ENCODE assay signal across 17 cellular contexts in the genomic region with DNA sequence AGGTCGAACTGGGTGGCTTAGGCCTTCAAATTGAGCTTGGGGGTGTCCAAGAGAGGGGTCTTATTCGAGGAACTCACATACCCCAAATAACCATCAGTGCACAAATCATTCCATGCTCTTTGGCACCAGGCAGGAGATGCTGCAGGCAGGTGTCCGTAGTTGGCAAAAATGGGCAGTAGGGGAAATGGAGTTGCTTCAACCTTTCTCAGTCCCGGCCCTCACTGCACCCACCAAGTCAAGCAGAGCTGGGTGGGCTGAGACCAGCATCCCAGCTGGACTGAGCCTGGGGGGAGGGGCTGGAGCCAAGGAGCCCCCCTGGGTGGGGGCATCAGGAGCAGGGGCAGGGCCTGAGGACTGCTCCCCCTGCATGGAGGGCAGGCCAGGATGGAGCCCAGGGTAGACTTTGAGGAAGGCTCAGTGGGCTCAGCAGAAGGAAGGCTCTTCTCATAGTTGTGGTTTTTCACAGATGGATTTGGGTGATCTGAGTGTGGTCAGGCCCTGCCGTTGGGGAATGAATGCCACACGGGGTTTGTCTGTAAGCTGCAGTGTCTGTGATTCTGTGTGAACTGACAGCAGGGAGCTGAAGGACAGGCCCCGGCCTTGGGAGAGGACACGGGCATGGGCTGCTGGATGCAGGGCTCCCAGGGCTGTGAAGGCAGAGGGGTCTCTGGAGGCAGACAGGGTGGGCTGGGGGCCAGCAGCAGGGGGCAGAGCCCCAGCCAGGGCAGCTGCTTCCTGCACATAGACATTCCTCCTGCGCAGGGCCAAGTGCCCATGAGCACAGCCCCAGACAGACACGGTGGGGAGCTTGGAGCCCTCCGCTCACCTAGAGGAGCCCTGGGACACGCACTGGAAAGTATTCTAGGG.
DNase-seq lines count a peak whose midpoint lies in the region; ATAC-seq and TF ChIP-seq lines count a peak whose summit lies in the region.
"Had no signal": no experiment of that assay in that cellular context is flagged by ENCODE, and none has a peak within 500 bp of the region (broad histone marks: within the 10 kb centered on the region; RNA-seq: fewer than 3 reads in every experiment).

No MANE protein-coding gene starts in this region.

- peak in 1 of 3 donors; percentile 55 for ATAC-seq in natural killer cell
- no peak for ATAC-seq in GM19328 (IDR thresholded peaks at IDR 0.05; ENCODE audit: unreplicated experiment)
- ATAC-seq in GM21515 (IDR thresholded peaks at IDR 0.05; ENCODE audit: unreplicated experiment): no peak
- ATAC-seq: esophagus mucosa, heart left ventricle had no signal

- no peaks in the 10 kb centered on the region for H3F3A ChIP-seq in Loucy (ENCODE audit: low read depth)

- no peak overlapping the region for H3K9ac ChIP-seq in Loucy (ENCODE audit: low read depth, low read length, poor library complexity, severe bottlenecking)

- H3K36me3 Mint-ChIP-seq in natural killer cell: peaks cover 3% of the 10 kb centered on the region

- peak overlapping the region; percentile 40 for H3K4me3 Mint-ChIP-seq in natural killer cell
- H3K4me3 Mint-ChIP-seq: CD4-positive, CD25-positive, alpha-beta regulatory T cell had no signal

- in situ Hi-C loops in brain microvascular endothelial cell (cut with HindIII; ENCODE audit: low pct_ligation_motif_present, low sequenced_read_pairs): no loop called here

- no peaks in the 10 kb centered on the region for H3K79me2 ChIP-seq in Loucy (ENCODE audit: insufficient read depth, low read length)

- H3K4me2 ChIP-seq in Loucy (ENCODE audit: low read depth, low read length, poor library complexity, severe bottlenecking): peak overlapping the region; percentile 10

- intact Hi-C loops in natural killer cell (cut with micrococcal nuclease): no loop called here

- peaks cover 8% of the 10 kb centered on the region; the same call in 1 of the 2 replicates for H3K36me3 ChIP-seq in Loucy (ENCODE audit: insufficient read depth, low read length)
- no peaks in the 10 kb centered on the region for H3K36me3 ChIP-seq in brain microvascular endothelial cell (replicated peaks)

- peaks cover 11% of the 10 kb centered on the region for H3K4me1 ChIP-seq in Loucy (ENCODE audit: insufficient read depth, low read length, poor library complexity, severe bottlenecking)

- H3K27ac Mint-ChIP-seq in natural killer cell: peak overlapping the region in 1 of 2 donors; percentile 9
- H3K27ac Mint-ChIP-seq: IgD-negative memory B cell had no signal

- H2AFZ ChIP-seq in Loucy (ENCODE audit: low read length): no peak overlapping the region

- H3K4me3 ChIP-seq in Loucy (ENCODE audit: low read length, poor library complexity, severe bottlenecking): no peak overlapping the region
- no peak overlapping the region for H3K4me3 ChIP-seq in brain microvascular endothelial cell (ENCODE audit: low read depth, low read length)
- H3K4me3 ChIP-seq: dorsolateral prefrontal cortex, heart left ventricle had no signal

- H4K20me1 ChIP-seq in Loucy (ENCODE audit: insufficient read depth, low read length, poor library complexity, severe bottlenecking): no peaks in the 10 kb centered on the region

- H3K27me3 ChIP-seq in Loucy (ENCODE audit: insufficient read depth, low read length, poor library complexity, severe bottlenecking): no peaks in the 10 kb centered on the region
- H3K27me3 ChIP-seq in brain microvascular endothelial cell (replicated peaks): no peaks in the 10 kb centered on the region
- H3K27me3 ChIP-seq: dorsolateral prefrontal cortex, heart left ventricle had no signal

- no peaks in the 10 kb centered on the region for H3K9me3 Mint-ChIP-seq in natural killer cell
- H3K9me3 Mint-ChIP-seq: CD4-positive, CD25-positive, alpha-beta regulatory T cell; IgD-negative memory B cell had no signal

- no peaks in the 10 kb centered on the region for H3K9me3 ChIP-seq in Loucy (ENCODE audit: insufficient read depth, low read depth, low read length)
- H3K9me3 ChIP-seq: heart left ventricle had no signal

- DNase-seq in GF-D8 (lab: John Stamatoyannopoulos, UW) (peak; percentile 9), brain microvascular endothelial cell (peak; percentile 15), natural killer cell (no peak), NOMO-1 treated with DMSO at 0.1 percent for 48 hours (lab: John Stamatoyannopoulos, UW; ENCODE audit: unreplicated experiment) (no peak)
- DNase-seq: activated gamma-delta T cell treated with Interleukin-2 at 50 U/mL for 16 hours; CD4-positive, CD25-positive, alpha-beta regulatory T cell; NCI-H1694; NCI-H510A; stimulated activated CD4-positive, alpha-beta T cell treated with anti-CD3 and anti-CD28 coated beads, Interleukin-4, amount 100 ng/mL, for 1 hour; stimulated activated CD8-positive, alpha-beta memory T cell treated with anti-CD3 and anti-CD28 coated beads, Interleukin-4, amount 100 ng/mL, for 48 hours had no signal

- H3K27me3 Mint-ChIP-seq in natural killer cell (ENCODE audit: low read depth in 2 of 2): no peaks in the 10 kb centered on the region
- H3K27me3 Mint-ChIP-seq: CD4-positive, CD25-positive, alpha-beta regulatory T cell; IgD-negative memory B cell had no signal

- peaks cover 22 to 31% of the 10 kb centered on the region in 2 donors for H3K4me1 Mint-ChIP-seq in natural killer cell
- H3K4me1 Mint-ChIP-seq: CD4-positive, CD25-positive, alpha-beta regulatory T cell had no signal

- TF ChIP-seq CTCF in Loucy (conservative IDR thresholded peaks at IDR 0.05; ENCODE audit: low read length) (no peak), brain microvascular endothelial cell (IDR thresholded peaks at IDR 0.05; ENCODE audit: low read depth, low read length, missing control alignments) (no peak), natural killer cell (IDR thresholded peaks at IDR 0.05) (no peak)

- H3K9me2 ChIP-seq in Loucy (replicated peaks; ENCODE audit: low read depth, low read length): no peaks in the 10 kb centered on the region

- no peak overlapping the region for H3K27ac ChIP-seq in brain microvascular endothelial cell
- H3K27ac ChIP-seq: heart left ventricle had no signal

Comparison
In these comparisons a context has a peak if more than half of its experiments do, and no peak if none do; other contexts are left out.
1. DNase-seq: peak in GF-D8 (single experiment) and brain microvascular endothelial cell (single experiment); none in natural killer cell (single experiment) and NOMO-1 treated with DMSO at 0.1 percent for 48 hours (single experiment).